ENCODE assay signal across 8 cellular contexts in the genomic region with DNA sequence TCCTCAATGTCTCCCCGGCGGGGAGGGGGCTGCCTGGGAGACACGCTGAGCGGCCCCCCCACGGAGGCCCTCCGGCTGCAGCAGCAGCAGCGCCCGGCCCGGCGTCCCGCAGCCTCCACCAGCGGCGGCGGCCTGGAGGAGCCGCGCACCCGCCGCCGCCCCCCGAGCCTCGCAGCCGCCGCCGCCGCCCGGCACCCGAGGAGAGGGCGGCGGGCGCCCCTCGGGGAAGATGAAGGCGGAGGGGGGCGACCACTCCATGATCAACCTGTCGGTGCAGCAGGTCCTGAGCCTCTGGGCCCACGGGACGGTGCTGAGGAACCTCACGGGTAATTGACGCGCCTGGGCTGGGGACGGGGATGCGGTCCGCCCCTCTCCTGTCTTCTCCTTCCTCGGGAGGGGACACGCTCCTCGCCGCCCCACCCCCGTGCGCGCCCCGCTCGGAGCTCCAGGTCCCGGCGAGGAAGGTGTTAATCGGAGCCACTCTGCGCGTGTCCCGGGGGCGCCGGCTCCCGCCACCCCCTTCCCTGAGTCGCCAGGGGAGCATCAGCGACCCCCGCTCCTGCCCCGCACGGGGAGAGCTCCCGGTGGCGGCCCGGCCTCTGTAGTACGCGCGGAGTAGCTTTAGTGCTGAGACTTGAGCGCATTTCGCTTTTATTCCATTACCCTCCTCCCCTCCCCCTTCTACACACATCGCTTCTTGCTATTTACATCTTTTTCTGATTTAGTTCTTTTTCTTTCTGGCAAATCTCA. TPM values are rescaled to one million over a fixed set of nuclear protein-coding genes. Genes with fewer than 3 reads are reported as not detected.
DNase-seq lines count a peak whose midpoint lies in the region; ATAC-seq and TF ChIP-seq lines count a peak whose summit lies in the region.

No MANE protein-coding gene starts in this region.

- peak overlapping the region; percentile 72 for H3K4me3 ChIP-seq in neuron (ENCODE audit: low read length)
- peak overlapping the region; percentile 80 to 96 for H3K4me3 ChIP-seq in vagina

- intact Hi-C loops in vagina (cut with DNase I), result no loop called here

- peak overlapping the region; percentile 70 for H2AFZ ChIP-seq in neuron (ENCODE audit: low read depth, low read length)

- TF ChIP-seq CTCF in vagina (IDR thresholded peaks at IDR 0.05), result no peak

- H3K36me3 ChIP-seq in neuron (ENCODE audit: insufficient read depth, low read length) (no peaks in the 10 kb centered on the region), vagina (no peaks in the 10 kb centered on the region)

- peaks cover 21% of the 10 kb centered on the region for H3K4me1 ChIP-seq in neuron (ENCODE audit: insufficient read depth, low read length)
- peaks cover 11% of the 10 kb centered on the region for H3K4me1 ChIP-seq in vagina

- TF ChIP-seq POLR2A in vagina (IDR thresholded peaks at IDR 0.05), result no peak

- peak; percentile 48 for DNase-seq in SIG-M5 treated with dmso at 0.1 percent for 504 hours (lab: John Stamatoyannopoulos, UW; ENCODE audit: unreplicated experiment)
- DNase-seq in SIG-M5 (lab: John Stamatoyannopoulos, UW), result no peak
- DNase-seq in NCI-H748 (lab: John Stamatoyannopoulos, UW; ENCODE audit: unreplicated experiment), result peak; percentile 72
- peak; percentile 47 for DNase-seq in activated gamma-delta T cell (lab: John Stamatoyannopoulos, UW)
- peak; percentile 4 for DNase-seq in foreskin melanocyte
- DNase-seq in vagina (ENCODE audit: extremely low spot score in 2 of 2), result no peak

- H3K9me3 ChIP-seq in neuron (ENCODE audit: low read length), result no peaks in the 10 kb centered on the region
- H3K9me3 ChIP-seq in vagina, result no peaks in the 10 kb centered on the region

- H3K27me3 ChIP-seq in neuron (ENCODE audit: insufficient read depth, low read length), result no peaks in the 10 kb centered on the region
- no peaks in the 10 kb centered on the region for H3K27me3 ChIP-seq in vagina

- H3K27ac ChIP-seq in vagina, result peak overlapping the region; percentile 81

- peak; percentile 7 for ATAC-seq in HG02870 (IDR thresholded peaks at IDR 0.05; ENCODE audit: unreplicated experiment)

RNA-seq across cellular contexts. Expression of gene TMEM170B, which starts 0.7 kb away (rescaled TPM):
- 2.5 TPM for total RNA-seq in vagina

Comparison
In these comparisons a context has a peak if more than half of its experiments do, and no peak if none do; other contexts are left out.
1. DNase-seq: peak in SIG-M5 treated with dmso at 0.1 percent for 504 hours (single experiment), NCI-H748 (single experiment), activated gamma-delta T cell (single experiment) and foreskin melanocyte (single experiment); none in SIG-M5 (single experiment) and vagina (0 of 2).